1 cellular context compared by ENCODE assay signal in the genomic region with DNA sequence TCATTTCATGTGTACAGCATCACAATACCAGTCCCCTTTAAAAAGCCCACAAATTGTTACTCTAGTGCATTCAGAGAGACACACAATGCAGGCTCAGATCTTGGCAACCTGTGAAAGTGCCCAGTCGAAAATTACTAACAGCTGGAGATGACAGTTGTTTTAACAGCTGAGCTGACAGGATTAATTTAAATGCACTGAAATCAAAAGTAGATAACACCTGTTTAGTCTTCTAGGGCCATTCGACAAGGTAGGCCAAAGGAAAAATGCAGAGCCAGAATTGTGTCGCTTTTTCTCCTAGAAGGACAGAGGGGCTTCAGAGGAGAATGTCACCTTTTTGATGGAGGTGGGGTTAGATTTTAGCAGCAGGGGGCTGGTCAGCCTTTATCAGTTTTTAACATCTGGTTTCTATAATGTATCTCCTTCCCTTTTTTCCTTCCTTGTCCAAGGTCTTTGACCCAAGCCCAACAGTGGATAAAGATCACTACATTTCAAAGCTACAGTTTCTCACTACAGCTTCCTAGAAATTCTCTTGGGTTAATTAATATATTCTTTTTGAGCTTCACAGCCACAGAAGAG.
TF ChIP-seq lines count a peak whose summit lies in the region.

No MANE protein-coding gene starts in this region.

TF ChIP-seq in K562, 482 proteins besides CTCF, POLR2A, EP300 and RAD21 (continued from another document and continues in another):
- TF ChIP-seq, protein P1, sequence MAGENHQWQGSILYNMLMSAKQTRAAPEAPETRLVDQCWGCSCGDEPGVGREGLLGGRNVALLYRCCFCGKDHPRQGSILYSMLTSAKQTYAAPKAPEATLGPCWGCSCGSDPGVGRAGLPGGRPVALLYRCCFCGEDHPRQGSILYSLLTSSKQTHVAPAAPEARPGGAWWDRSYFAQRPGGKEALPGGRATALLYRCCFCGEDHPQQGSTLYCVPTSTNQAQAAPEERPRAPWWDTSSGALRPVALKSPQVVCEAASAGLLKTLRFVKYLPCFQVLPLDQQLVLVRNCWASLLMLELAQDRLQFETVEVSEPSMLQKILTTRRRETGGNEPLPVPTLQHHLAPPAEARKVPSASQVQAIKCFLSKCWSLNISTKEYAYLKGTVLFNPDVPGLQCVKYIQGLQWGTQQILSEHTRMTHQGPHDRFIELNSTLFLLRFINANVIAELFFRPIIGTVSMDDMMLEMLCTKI (IDR thresholded peaks at IDR 0.05; ENCODE audit: partially characterized antibody), result no peak
- TF ChIP-seq FOXA3 (CRISPR knock-in tag; conservative IDR thresholded peaks at IDR 0.05 in 1 of 2, IDR thresholded peaks at IDR 0.05 in 1 of 2), result no peak; a peak in 1 of 4 replicates
- TF ChIP-seq ZNF165 (CRISPR knock-in tag; IDR thresholded peaks at IDR 0.05; ENCODE audit: borderline replicate concordance), result no peak
- TF ChIP-seq CBX3 (IDR thresholded peaks at IDR 0.05; ENCODE audit: borderline replicate concordance in 1 of 2, low read length in 2 of 2), result no peak
- TF ChIP-seq IRF2 (CRISPR knock-in tag; IDR thresholded peaks at IDR 0.05), result no peak
- no peak for TF ChIP-seq XRCC3 (IDR thresholded peaks at IDR 0.05)
- TF ChIP-seq SMARCE1 (IDR thresholded peaks at IDR 0.05), result peak; percentile 51; the same call in 1 of the 2 replicates
- TF ChIP-seq, protein P2, sequence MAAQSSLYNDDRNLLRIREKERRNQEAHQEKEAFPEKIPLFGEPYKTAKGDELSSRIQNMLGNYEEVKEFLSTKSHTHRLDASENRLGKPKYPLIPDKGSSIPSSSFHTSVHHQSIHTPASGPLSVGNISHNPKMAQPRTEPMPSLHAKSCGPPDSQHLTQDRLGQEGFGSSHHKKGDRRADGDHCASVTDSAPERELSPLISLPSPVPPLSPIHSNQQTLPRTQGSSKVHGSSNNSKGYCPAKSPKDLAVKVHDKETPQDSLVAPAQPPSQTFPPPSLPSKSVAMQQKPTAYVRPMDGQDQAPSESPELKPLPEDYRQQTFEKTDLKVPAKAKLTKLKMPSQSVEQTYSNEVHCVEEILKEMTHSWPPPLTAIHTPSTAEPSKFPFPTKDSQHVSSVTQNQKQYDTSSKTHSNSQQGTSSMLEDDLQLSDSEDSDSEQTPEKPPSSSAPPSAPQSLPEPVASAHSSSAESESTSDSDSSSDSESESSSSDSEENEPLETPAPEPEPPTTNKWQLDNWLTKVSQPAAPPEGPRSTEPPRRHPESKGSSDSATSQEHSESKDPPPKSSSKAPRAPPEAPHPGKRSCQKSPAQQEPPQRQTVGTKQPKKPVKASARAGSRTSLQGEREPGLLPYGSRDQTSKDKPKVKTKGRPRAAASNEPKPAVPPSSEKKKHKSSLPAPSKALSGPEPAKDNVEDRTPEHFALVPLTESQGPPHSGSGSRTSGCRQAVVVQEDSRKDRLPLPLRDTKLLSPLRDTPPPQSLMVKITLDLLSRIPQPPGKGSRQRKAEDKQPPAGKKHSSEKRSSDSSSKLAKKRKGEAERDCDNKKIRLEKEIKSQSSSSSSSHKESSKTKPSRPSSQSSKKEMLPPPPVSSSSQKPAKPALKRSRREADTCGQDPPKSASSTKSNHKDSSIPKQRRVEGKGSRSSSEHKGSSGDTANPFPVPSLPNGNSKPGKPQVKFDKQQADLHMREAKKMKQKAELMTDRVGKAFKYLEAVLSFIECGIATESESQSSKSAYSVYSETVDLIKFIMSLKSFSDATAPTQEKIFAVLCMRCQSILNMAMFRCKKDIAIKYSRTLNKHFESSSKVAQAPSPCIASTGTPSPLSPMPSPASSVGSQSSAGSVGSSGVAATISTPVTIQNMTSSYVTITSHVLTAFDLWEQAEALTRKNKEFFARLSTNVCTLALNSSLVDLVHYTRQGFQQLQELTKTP (IDR thresholded peaks at IDR 0.05; ENCODE audit: low read depth in 1 of 2, partially characterized antibody in 2 of 2), result no peak
- TF ChIP-seq HLTF (IDR thresholded peaks at IDR 0.05), result no peak
- TF ChIP-seq DNMT1 (IDR thresholded peaks at IDR 0.05), result no peak
- TF ChIP-seq, protein P3, sequence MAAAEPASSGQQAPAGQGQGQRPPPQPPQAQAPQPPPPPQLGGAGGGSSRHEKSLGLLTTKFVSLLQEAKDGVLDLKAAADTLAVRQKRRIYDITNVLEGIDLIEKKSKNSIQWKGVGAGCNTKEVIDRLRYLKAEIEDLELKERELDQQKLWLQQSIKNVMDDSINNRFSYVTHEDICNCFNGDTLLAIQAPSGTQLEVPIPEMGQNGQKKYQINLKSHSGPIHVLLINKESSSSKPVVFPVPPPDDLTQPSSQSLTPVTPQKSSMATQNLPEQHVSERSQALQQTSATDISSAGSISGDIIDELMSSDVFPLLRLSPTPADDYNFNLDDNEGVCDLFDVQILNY (CRISPR knock-in tag; IDR thresholded peaks at IDR 0.05), result no peak
- TF ChIP-seq, protein P4, sequence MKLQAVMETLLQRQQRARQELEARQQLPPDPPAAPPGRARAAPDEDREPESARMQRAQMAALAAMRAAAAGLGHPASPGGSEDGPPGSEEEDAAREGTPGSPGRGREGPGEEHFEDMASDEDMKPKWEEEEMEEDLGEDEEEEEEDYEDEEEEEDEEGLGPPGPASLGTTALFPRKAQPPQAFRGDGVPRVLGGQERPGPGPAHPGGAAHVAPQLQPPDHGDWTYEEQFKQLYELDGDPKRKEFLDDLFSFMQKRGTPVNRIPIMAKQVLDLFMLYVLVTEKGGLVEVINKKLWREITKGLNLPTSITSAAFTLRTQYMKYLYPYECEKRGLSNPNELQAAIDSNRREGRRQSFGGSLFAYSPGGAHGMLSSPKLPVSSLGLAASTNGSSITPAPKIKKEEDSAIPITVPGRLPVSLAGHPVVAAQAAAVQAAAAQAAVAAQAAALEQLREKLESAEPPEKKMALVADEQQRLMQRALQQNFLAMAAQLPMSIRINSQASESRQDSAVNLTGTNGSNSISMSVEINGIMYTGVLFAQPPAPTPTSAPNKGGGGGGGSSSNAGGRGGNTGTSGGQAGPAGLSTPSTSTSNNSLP (IDR thresholded peaks at IDR 0.05; ENCODE audit: borderline replicate concordance, low read depth, low read length), result 0 out of 2 replicates have a peak, but pooled peaks have one; percentile 43
- TF ChIP-seq GTF2E2 (tag; IDR thresholded peaks at IDR 0.05), result no peak
- TF ChIP-seq, protein P5, sequence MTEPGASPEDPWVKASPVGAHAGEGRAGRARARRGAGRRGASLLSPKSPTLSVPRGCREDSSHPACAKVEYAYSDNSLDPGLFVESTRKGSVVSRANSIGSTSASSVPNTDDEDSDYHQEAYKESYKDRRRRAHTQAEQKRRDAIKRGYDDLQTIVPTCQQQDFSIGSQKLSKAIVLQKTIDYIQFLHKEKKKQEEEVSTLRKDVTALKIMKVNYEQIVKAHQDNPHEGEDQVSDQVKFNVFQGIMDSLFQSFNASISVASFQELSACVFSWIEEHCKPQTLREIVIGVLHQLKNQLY (CRISPR knock-in tag; conservative IDR thresholded peaks at IDR 0.05), result no peak
- no peak for TF ChIP-seq ETV1 (tag; conservative IDR thresholded peaks at IDR 0.05; ENCODE audit: low read depth)
- peak; percentile 61; the same call in 1 of the 2 replicates for TF ChIP-seq TEAD4 (IDR thresholded peaks at IDR 0.05; ENCODE audit: low read length)
- no peak for TF ChIP-seq TEAD4 (CRISPR knock-in tag; IDR thresholded peaks at IDR 0.05; ENCODE audit: borderline replicate concordance)
- no peak for TF ChIP-seq TEAD1 (CRISPR knock-in tag; IDR thresholded peaks at IDR 0.05)
- TF ChIP-seq EZH2 (IDR thresholded peaks at IDR 0.05; ENCODE audit: borderline replicate concordance, low read depth, low read length), result no peak
- no peak for TF ChIP-seq ZZZ3 (IDR thresholded peaks at IDR 0.05)
- TF ChIP-seq ZNF699 (CRISPR knock-in tag; IDR thresholded peaks at IDR 0.05; ENCODE audit: insufficient replicate concordance), result no peak
- TF ChIP-seq NEUROD1 (IDR thresholded peaks at IDR 0.05; ENCODE audit: borderline replicate concordance, low read depth, low read length, partially characterized antibody), result no peak
- TF ChIP-seq, protein P6, sequence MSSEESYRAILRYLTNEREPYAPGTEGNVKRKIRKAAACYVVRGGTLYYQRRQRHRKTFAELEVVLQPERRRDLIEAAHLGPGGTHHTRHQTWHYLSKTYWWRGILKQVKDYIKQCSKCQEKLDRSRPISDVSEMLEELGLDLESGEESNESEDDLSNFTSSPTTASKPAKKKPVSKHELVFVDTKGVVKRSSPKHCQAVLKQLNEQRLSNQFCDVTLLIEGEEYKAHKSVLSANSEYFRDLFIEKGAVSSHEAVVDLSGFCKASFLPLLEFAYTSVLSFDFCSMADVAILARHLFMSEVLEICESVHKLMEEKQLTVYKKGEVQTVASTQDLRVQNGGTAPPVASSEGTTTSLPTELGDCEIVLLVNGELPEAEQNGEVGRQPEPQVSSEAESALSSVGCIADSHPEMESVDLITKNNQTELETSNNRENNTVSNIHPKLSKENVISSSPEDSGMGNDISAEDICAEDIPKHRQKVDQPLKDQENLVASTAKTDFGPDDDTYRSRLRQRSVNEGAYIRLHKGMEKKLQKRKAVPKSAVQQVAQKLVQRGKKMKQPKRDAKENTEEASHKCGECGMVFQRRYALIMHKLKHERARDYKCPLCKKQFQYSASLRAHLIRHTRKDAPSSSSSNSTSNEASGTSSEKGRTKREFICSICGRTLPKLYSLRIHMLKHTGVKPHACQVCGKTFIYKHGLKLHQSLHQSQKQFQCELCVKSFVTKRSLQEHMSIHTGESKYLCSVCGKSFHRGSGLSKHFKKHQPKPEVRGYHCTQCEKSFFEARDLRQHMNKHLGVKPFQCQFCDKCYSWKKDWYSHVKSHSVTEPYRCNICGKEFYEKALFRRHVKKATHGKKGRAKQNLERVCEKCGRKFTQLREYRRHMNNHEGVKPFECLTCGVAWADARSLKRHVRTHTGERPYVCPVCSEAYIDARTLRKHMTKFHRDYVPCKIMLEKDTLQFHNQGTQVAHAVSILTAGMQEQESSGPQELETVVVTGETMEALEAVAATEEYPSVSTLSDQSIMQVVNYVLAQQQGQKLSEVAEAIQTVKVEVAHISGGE (CRISPR knock-in tag; IDR thresholded peaks at IDR 0.05), result no peak
- 0 out of 2 replicates have a peak, but pooled peaks have one; percentile 15 for TF ChIP-seq CC2D1A (IDR thresholded peaks at IDR 0.05)
- TF ChIP-seq SAFB (IDR thresholded peaks at IDR 0.05; ENCODE audit: borderline replicate concordance, low read depth, low read length), result no peak
- no peak for TF ChIP-seq ILK (tag; IDR thresholded peaks at IDR 0.05; ENCODE audit: borderline replicate concordance, low read depth)
- TF ChIP-seq GABPB1 (CRISPR knock-in tag; IDR thresholded peaks at IDR 0.05), result no peak
- TF ChIP-seq, protein P7, sequence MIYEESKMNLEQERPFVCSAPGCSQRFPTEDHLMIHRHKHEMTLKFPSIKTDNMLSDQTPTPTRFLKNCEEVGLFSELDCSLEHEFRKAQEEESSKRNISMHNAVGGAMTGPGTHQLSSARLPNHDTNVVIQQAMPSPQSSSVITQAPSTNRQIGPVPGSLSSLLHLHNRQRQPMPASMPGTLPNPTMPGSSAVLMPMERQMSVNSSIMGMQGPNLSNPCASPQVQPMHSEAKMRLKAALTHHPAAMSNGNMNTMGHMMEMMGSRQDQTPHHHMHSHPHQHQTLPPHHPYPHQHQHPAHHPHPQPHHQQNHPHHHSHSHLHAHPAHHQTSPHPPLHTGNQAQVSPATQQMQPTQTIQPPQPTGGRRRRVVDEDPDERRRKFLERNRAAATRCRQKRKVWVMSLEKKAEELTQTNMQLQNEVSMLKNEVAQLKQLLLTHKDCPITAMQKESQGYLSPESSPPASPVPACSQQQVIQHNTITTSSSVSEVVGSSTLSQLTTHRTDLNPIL (CRISPR knock-in tag; IDR thresholded peaks at IDR 0.05), result no peak
- no peak for TF ChIP-seq ZNF780A (CRISPR knock-in tag; IDR thresholded peaks at IDR 0.05)
- peak; percentile 11; the same call in 1 of the 2 replicates for TF ChIP-seq CBFA2T2 (conservative IDR thresholded peaks at IDR 0.05)
- no peak for TF ChIP-seq MBD2 (IDR thresholded peaks at IDR 0.05; ENCODE audit: borderline replicate concordance, low read depth)
- TF ChIP-seq ZNF12 (CRISPR knock-in tag; IDR thresholded peaks at IDR 0.05), result no peak
- TF ChIP-seq RBM39 (optimal IDR thresholded peaks at IDR 0.05; ENCODE audit: low read depth, low read length), result no peak
- peak; percentile 42; the same call in 1 of the 2 replicates for TF ChIP-seq DPF2 (IDR thresholded peaks at IDR 0.05)
- no peak for TF ChIP-seq CCAR2 (IDR thresholded peaks at IDR 0.05; ENCODE audit: low read depth, low read length)
- peak; percentile 67 for TF ChIP-seq ARID1B (IDR thresholded peaks at IDR 0.05)
- TF ChIP-seq ZKSCAN8 (CRISPR knock-in tag; IDR thresholded peaks at IDR 0.05), result no peak
- TF ChIP-seq TAL1 (IDR thresholded peaks at IDR 0.05), result peak; percentile 38
- TF ChIP-seq PHF20 (IDR thresholded peaks at IDR 0.05; ENCODE audit: partially characterized antibody), result no peak
- TF ChIP-seq E2F3 (CRISPR knock-in tag; IDR thresholded peaks at IDR 0.05), result no peak
- TF ChIP-seq, protein P8, sequence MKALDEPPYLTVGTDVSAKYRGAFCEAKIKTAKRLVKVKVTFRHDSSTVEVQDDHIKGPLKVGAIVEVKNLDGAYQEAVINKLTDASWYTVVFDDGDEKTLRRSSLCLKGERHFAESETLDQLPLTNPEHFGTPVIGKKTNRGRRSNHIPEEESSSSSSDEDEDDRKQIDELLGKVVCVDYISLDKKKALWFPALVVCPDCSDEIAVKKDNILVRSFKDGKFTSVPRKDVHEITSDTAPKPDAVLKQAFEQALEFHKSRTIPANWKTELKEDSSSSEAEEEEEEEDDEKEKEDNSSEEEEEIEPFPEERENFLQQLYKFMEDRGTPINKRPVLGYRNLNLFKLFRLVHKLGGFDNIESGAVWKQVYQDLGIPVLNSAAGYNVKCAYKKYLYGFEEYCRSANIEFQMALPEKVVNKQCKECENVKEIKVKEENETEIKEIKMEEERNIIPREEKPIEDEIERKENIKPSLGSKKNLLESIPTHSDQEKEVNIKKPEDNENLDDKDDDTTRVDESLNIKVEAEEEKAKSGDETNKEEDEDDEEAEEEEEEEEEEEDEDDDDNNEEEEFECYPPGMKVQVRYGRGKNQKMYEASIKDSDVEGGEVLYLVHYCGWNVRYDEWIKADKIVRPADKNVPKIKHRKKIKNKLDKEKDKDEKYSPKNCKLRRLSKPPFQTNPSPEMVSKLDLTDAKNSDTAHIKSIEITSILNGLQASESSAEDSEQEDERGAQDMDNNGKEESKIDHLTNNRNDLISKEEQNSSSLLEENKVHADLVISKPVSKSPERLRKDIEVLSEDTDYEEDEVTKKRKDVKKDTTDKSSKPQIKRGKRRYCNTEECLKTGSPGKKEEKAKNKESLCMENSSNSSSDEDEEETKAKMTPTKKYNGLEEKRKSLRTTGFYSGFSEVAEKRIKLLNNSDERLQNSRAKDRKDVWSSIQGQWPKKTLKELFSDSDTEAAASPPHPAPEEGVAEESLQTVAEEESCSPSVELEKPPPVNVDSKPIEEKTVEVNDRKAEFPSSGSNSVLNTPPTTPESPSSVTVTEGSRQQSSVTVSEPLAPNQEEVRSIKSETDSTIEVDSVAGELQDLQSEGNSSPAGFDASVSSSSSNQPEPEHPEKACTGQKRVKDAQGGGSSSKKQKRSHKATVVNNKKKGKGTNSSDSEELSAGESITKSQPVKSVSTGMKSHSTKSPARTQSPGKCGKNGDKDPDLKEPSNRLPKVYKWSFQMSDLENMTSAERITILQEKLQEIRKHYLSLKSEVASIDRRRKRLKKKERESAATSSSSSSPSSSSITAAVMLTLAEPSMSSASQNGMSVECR (CRISPR knock-in tag; IDR thresholded peaks at IDR 0.05), result no peak
- TF ChIP-seq GATA2 (CRISPR knock-in tag; IDR thresholded peaks at IDR 0.05), result 0 out of 2 replicates have a peak, but pooled peaks have one; percentile 35
- no peak for TF ChIP-seq ZBTB7A (IDR thresholded peaks at IDR 0.05; ENCODE audit: borderline replicate concordance, control insufficient read depth, low read depth, low read length)
- no peak for TF ChIP-seq ZNF253 (CRISPR knock-in tag; conservative IDR thresholded peaks at IDR 0.05)
- TF ChIP-seq HOXB6 (CRISPR knock-in tag; IDR thresholded peaks at IDR 0.05; ENCODE audit: borderline replicate concordance), result no peak
- TF ChIP-seq RCOR1 (IDR thresholded peaks at IDR 0.05; ENCODE audit: borderline replicate concordance in 1 of 2, low read depth in 2 of 2, low read length in 2 of 2), result no peak
